In genomic region chr4:7635971-7636508, GRCh38 we compare ENCODE assay signal across 31 cellular contexts.
"Had no signal": no experiment of that assay in that cellular context is flagged by ENCODE, and none has a peak within 500 bp of the region (broad histone marks: within the 10 kb centered on the region; RNA-seq: fewer than 3 reads in every experiment).

No MANE protein-coding gene starts in this region.

- DNase-seq: activated CD4-positive, alpha-beta memory T cell treated with anti-CD3 and anti-CD28 coated beads for 36 hours; activated CD4-positive, alpha-beta T cell treated with anti-CD3 and anti-CD28 coated beads for 36 hours; activated CD4-positive, alpha-beta T cell treated with anti-CD3 and anti-CD28 coated beads, Interleukin-2, amount 10 ng/mL, durations not matched to agents 24 days and 14 days; activated CD4-positive, CD25-positive, alpha-beta regulatory T cell; activated CD4-positive, CD25-positive, alpha-beta regulatory T cell treated with anti-CD3 and anti-CD28 coated beads, Interleukin-2, amount 50 U/mL, for 72 hours; activated CD8-positive, alpha-beta memory T cell treated with anti-CD3 and anti-CD28 coated beads, Interleukin-2, amount 10 ng/mL, durations not matched to agents 7 days and 5 days; activated CD8-positive, alpha-beta memory T cell treated with anti-CD3 and anti-CD28 coated beads, Interleukin-2, amount 50 U/mL, for 4 hours; activated CD8-positive, alpha-beta T cell treated with anti-CD3 and anti-CD28 coated beads, Interleukin-2, amount 10 ng/mL, durations not matched to agents 7 days and 5 days; activated effector memory CD4-positive, alpha-beta T cell treated with anti-CD3 and anti-CD28 coated beads, Interleukin-2, amount 50 U/mL, for 16 hours; activated naive CD4-positive, alpha-beta T cell treated with anti-CD3 and anti-CD28 coated beads for 36 hours; activated naive CD8-positive, alpha-beta T cell treated with anti-CD3 and anti-CD28 coated beads for 36 hours; activated naive CD8-positive, alpha-beta T cell treated with anti-CD3 and anti-CD28 coated beads, Interleukin-2, amount 50 U/mL, for 24 hours; activated T-cell treated with anti-CD3 and anti-CD28 coated beads, Interleukin-2, amount 50 U/mL, for 1 hour; activated T-cell treated with anti-CD3 and anti-CD28 coated beads, Interleukin-2, amount 50 U/mL, for 48 hours; adrenal gland; amygdala; caudate nucleus; cortex of kidney; effector CD8-positive, alpha-beta T cell; esophagus squamous epithelium; foreskin melanocyte; T-helper 2 cell had no signal

- FAIRE-seq: colon, endometrium, endothelial cell of umbilical vein had no signal

- H3K36me3 Mint-ChIP-seq: activated CD4-positive, alpha-beta memory T cell treated with anti-CD3 and anti-CD28 coated beads for 36 hours; activated CD8-positive, alpha-beta memory T cell treated with anti-CD3 and anti-CD28 coated beads, Interleukin-2, amount 10 ng/mL, durations not matched to agents 7 days and 5 days; activated naive CD4-positive, alpha-beta T cell treated with anti-CD3 and anti-CD28 coated beads, Interleukin-2, amount 50 U/mL, for 24 hours; activated naive CD8-positive, alpha-beta T cell treated with anti-CD3 and anti-CD28 coated beads for 36 hours had no signal

- H3K36me3 ChIP-seq: adrenal gland, esophagus squamous epithelium, gastroesophageal sphincter had no signal

- H3K27me3 ChIP-seq: adrenal gland, body of pancreas, gastroesophageal sphincter had no signal

- H3K4me3 ChIP-seq: adrenal gland, body of pancreas, esophagus squamous epithelium, gastroesophageal sphincter had no signal

- H3K4me3 Mint-ChIP-seq: activated CD4-positive, alpha-beta memory T cell treated with anti-CD3 and anti-CD28 coated beads for 36 hours; activated CD4-positive, alpha-beta T cell treated with anti-CD3 and anti-CD28 coated beads for 36 hours; activated CD4-positive, alpha-beta T cell treated with anti-CD3 and anti-CD28 coated beads, Interleukin-2, amount 10 ng/mL, durations not matched to agents 24 days and 14 days; activated CD8-positive, alpha-beta memory T cell treated with anti-CD3 and anti-CD28 coated beads, Interleukin-2, amount 10 ng/mL, durations not matched to agents 7 days and 5 days; activated CD8-positive, alpha-beta T cell treated with anti-CD3 and anti-CD28 coated beads, Interleukin-2, amount 10 ng/mL, durations not matched to agents 7 days and 5 days; activated naive CD4-positive, alpha-beta T cell treated with anti-CD3 and anti-CD28 coated beads for 36 hours; activated naive CD4-positive, alpha-beta T cell treated with anti-CD3 and anti-CD28 coated beads, Interleukin-2, amount 50 U/mL, for 24 hours; activated naive CD8-positive, alpha-beta T cell treated with anti-CD3 and anti-CD28 coated beads for 36 hours; activated naive CD8-positive, alpha-beta T cell treated with anti-CD3 and anti-CD28 coated beads, Interleukin-2, amount 50 U/mL, for 24 hours; activated T-helper 1 cell treated with anti-CD3 and anti-CD28 coated beads, Interleukin-12 subunit alpha, Interleukin-12 subunit beta, Interleukin-2, Interleukin-4 antibody, amounts not matched to agents 30 ng/mL and 10 ng/mL and 1 ng/mL, durations not matched to agents 14 hours and 24 hours and 36 hours had no signal

- H3K9me3 ChIP-seq: adrenal gland, body of pancreas, esophagus squamous epithelium, gastroesophageal sphincter had no signal

- H3K9me3 Mint-ChIP-seq: activated CD4-positive, alpha-beta memory T cell treated with anti-CD3 and anti-CD28 coated beads for 36 hours; activated naive CD4-positive, alpha-beta T cell treated with anti-CD3 and anti-CD28 coated beads for 36 hours; activated naive CD4-positive, alpha-beta T cell treated with anti-CD3 and anti-CD28 coated beads, Interleukin-2, amount 50 U/mL, for 24 hours; activated naive CD8-positive, alpha-beta T cell treated with anti-CD3 and anti-CD28 coated beads for 36 hours; activated naive CD8-positive, alpha-beta T cell treated with anti-CD3 and anti-CD28 coated beads, Interleukin-2, amount 50 U/mL, for 24 hours; activated T-helper 1 cell treated with anti-CD3 and anti-CD28 coated beads, Interleukin-12 subunit alpha, Interleukin-12 subunit beta, Interleukin-2, Interleukin-4 antibody, amounts not matched to agents 30 ng/mL and 10 ng/mL and 1 ng/mL, durations not matched to agents 14 hours and 24 hours and 36 hours; activated T-helper 2 cell treated with anti-CD3 and anti-CD28 coated beads, Interferon-gamma antibody, Interleukin-2, Interleukin-4, amounts not matched to agents 10 μg/mL and 5 μg/mL and 100 μg/mL, durations not matched to agents 14 hours and 24 hours and 36 hours had no signal

- H3K4me1 ChIP-seq: adrenal gland had no signal

- H3K27ac Mint-ChIP-seq: activated CD4-positive, alpha-beta memory T cell treated with anti-CD3 and anti-CD28 coated beads for 36 hours; activated CD4-positive, alpha-beta T cell treated with anti-CD3 and anti-CD28 coated beads for 36 hours; activated CD4-positive, alpha-beta T cell treated with anti-CD3 and anti-CD28 coated beads, Interleukin-2, amount 10 ng/mL, durations not matched to agents 24 days and 14 days; activated CD8-positive, alpha-beta memory T cell treated with anti-CD3 and anti-CD28 coated beads, Interleukin-2, amount 10 ng/mL, durations not matched to agents 7 days and 5 days; activated CD8-positive, alpha-beta T cell treated with anti-CD3 and anti-CD28 coated beads, Interleukin-2, amount 10 ng/mL, durations not matched to agents 7 days and 5 days; activated naive CD4-positive, alpha-beta T cell treated with anti-CD3 and anti-CD28 coated beads for 36 hours; activated naive CD4-positive, alpha-beta T cell treated with anti-CD3 and anti-CD28 coated beads, Interleukin-2, amount 50 U/mL, for 24 hours; activated naive CD8-positive, alpha-beta T cell treated with anti-CD3 and anti-CD28 coated beads for 36 hours; activated naive CD8-positive, alpha-beta T cell treated with anti-CD3 and anti-CD28 coated beads, Interleukin-2, amount 50 U/mL, for 24 hours; activated T-helper 1 cell treated with anti-CD3 and anti-CD28 coated beads, Interleukin-12 subunit alpha, Interleukin-12 subunit beta, Interleukin-2, Interleukin-4 antibody, amounts not matched to agents 30 ng/mL and 10 ng/mL and 1 ng/mL, durations not matched to agents 14 hours and 24 hours and 36 hours; activated T-helper 2 cell treated with anti-CD3 and anti-CD28 coated beads, Interferon-gamma antibody, Interleukin-2, Interleukin-4, amounts not matched to agents 10 μg/mL and 5 μg/mL and 100 μg/mL, durations not matched to agents 14 hours and 24 hours and 36 hours had no signal

- H3K27ac ChIP-seq: adrenal gland, body of pancreas, epithelial cell of prostate, esophagus squamous epithelium, gastroesophageal sphincter had no signal

- ATAC-seq: activated CD4-positive, alpha-beta T cell treated with anti-CD3 and anti-CD28 coated beads for 36 hours; activated CD8-positive, alpha-beta memory T cell treated with anti-CD3 and anti-CD28 coated beads, Interleukin-2, amount 10 ng/mL, durations not matched to agents 7 days and 5 days; activated CD8-positive, alpha-beta T cell treated with anti-CD3 and anti-CD28 coated beads, Interleukin-2, amount 10 ng/mL, durations not matched to agents 7 days and 5 days; activated naive CD8-positive, alpha-beta T cell treated with anti-CD3 and anti-CD28 coated beads, Interleukin-2, amount 50 U/mL, for 24 hours; gastroesophageal sphincter had no signal

- H3K4me1 Mint-ChIP-seq: activated CD4-positive, alpha-beta T cell treated with anti-CD3 and anti-CD28 coated beads for 36 hours; activated CD4-positive, alpha-beta T cell treated with anti-CD3 and anti-CD28 coated beads, Interleukin-2, amount 10 ng/mL, durations not matched to agents 24 days and 14 days; activated naive CD8-positive, alpha-beta T cell treated with anti-CD3 and anti-CD28 coated beads for 36 hours; activated naive CD8-positive, alpha-beta T cell treated with anti-CD3 and anti-CD28 coated beads, Interleukin-2, amount 50 U/mL, for 24 hours had no signal
